In the genomic region with DNA sequence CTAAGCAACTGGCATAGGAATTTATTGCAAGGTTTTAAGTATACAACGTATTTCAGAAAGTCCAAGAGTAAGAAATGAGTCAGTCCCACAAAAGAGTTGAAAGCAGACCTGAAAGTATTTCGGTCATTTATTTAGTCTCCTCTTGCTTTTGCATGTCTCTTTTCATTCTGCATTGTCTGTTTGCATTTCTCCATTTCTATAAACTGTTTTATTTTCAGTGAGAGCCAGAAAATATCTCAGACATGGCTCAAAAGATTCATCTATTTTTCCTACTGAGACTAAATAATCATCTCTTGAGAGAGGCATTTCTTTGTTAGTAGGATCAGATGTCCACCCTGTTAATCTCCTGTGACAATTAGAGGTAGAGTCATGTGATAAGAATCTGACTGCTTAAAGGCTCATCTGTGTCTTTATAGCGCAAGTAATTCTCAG, we compare ENCODE assay signal across 12 cellular contexts.
DNase-seq lines count a peak whose midpoint lies in the region; ATAC-seq, FAIRE-seq and TF ChIP-seq lines count a peak whose summit lies in the region.
"Had no signal": no experiment of that assay in that cellular context is flagged by ENCODE, and none has a peak within 500 bp of the region (broad histone marks: within the 10 kb centered on the region; RNA-seq: fewer than 3 reads in every experiment).

No MANE protein-coding gene starts in this region.

- H2AFZ ChIP-seq in PC-3 (ENCODE audit: low read length), result 0 out of 2 replicates have a peak overlapping the region, but pooled peaks have one; percentile 15

- H3F3A ChIP-seq in PC-3 (ENCODE audit: low read length, unreplicated experiment), result no peaks in the 10 kb centered on the region

- no peak overlapping the region for H3K9ac ChIP-seq in PC-3 (ENCODE audit: low read length)

- H3K4me1 Mint-ChIP-seq in activated T-cell treated with anti-CD3 and anti-CD28 coated beads, Interleukin-2, amount 50 U/mL, for 24 hours (ENCODE audit: low read depth), result no peaks in the 10 kb centered on the region

- TF ChIP-seq POLR2A in GM12892 (IDR thresholded peaks at IDR 0.05; ENCODE audit: low read depth, low read length), result no peak

- H3K27me3 Mint-ChIP-seq in activated T-cell treated with anti-CD3 and anti-CD28 coated beads, Interleukin-2, amount 50 U/mL, for 24 hours, result no peaks in the 10 kb centered on the region

- POLR2A ChIA-PET in PC-3 (lab: Charles Lee; ENCODE audit: unreplicated experiment), result no interaction called here

- no peaks in the 10 kb centered on the region for H3K36me3 ChIP-seq in PC-3 (ENCODE audit: low read depth, low read length)

- peaks cover 22% of the 10 kb centered on the region for H3K4me1 ChIP-seq in PC-3 (ENCODE audit: insufficient read depth, low read length)

- intact Hi-C loops in PC-3 (cut with micrococcal nuclease), result loop anchor here (2.0 kb wide), 1 partner anchor 57 kb away; no protein-coding TSS in a partner anchor

- TF ChIP-seq CTCF in PC-3 (conservative IDR thresholded peaks at IDR 0.05; ENCODE audit: low read depth, low read length), result no peak

- peak overlapping the region; percentile 42 for H3K27ac ChIP-seq in PC-3 (ENCODE audit: low read length)
- H3K27ac ChIP-seq: SK-N-MC had no signal

- H3K36me3 Mint-ChIP-seq in activated T-cell treated with anti-CD3 and anti-CD28 coated beads, Interleukin-2, amount 50 U/mL, for 24 hours (ENCODE audit: low read depth), result no peaks in the 10 kb centered on the region

- DNase-seq in AG08396 (ENCODE audit: low spot score) (peak; percentile 15), PC-3 (peak; percentile 36), GM12892 (ENCODE audit: insufficient read length) (no peak), SIG-M5 treated with dmso at 0.1 percent for 504 hours (lab: John Stamatoyannopoulos, UW; ENCODE audit: unreplicated experiment) (no peak)
- no peak for DNase-seq in activated T-cell treated with anti-CD3 and anti-CD28 coated beads, Interleukin-2, amount 50 U/mL, for 24 hours
- DNase-seq in activated naive CD4-positive, alpha-beta T cell treated with anti-CD3 and anti-CD28 coated beads, Interleukin-2, amount 50 U/mL, for 16 hours, result no peak
- DNase-seq: activated gamma-delta T cell, NCI-H1105 treated with DMSO at 0.1 percent for 48 hours, nephron progenitor cell had no signal

- CTCF ChIA-PET in PC-3 (lab: Charles Lee), result no interaction called here

- H3K9me2 ChIP-seq in PC-3 (replicated peaks; ENCODE audit: low read length), result no peaks in the 10 kb centered on the region

- no peaks in the 10 kb centered on the region for H3K9me3 ChIP-seq in PC-3 (ENCODE audit: low read length)

- H4K20me1 ChIP-seq in PC-3 (ENCODE audit: low read length), result no peaks in the 10 kb centered on the region

- peak overlapping the region; percentile 56 for H3K4me2 ChIP-seq in PC-3 (ENCODE audit: low read length)

- FAIRE-seq in GM12892 (lab: Jason Lieb, UNC), result no peak

- no peaks in the 10 kb centered on the region for H3K9me3 Mint-ChIP-seq in activated T-cell treated with anti-CD3 and anti-CD28 coated beads, Interleukin-2, amount 50 U/mL, for 24 hours
- H3K9me3 Mint-ChIP-seq: nephron progenitor cell had no signal

- H3K4me3 ChIP-seq in PC-3 (ENCODE audit: low read length), result no peak overlapping the region
- H3K4me3 ChIP-seq: SK-N-MC had no signal

- no peaks in the 10 kb centered on the region for H3K79me2 ChIP-seq in PC-3 (ENCODE audit: low read length)

- no TSS peak for BruUV-seq in PC-3 (replicated peaks; lab: Mats Ljungman, UMichigan)

- ATAC-seq in GM19452 (IDR thresholded peaks at IDR 0.05; ENCODE audit: unreplicated experiment) (peak; percentile 80), HG02973 (IDR thresholded peaks at IDR 0.05; ENCODE audit: unreplicated experiment) (peak; percentile 85), PC-3 (peak; percentile 74)

- H3K27me3 ChIP-seq in PC-3 (ENCODE audit: low read length), result no peaks in the 10 kb centered on the region

- H3K27ac Mint-ChIP-seq in activated T-cell treated with anti-CD3 and anti-CD28 coated beads, Interleukin-2, amount 50 U/mL, for 24 hours, result no peak overlapping the region
- H3K27ac Mint-ChIP-seq: nephron progenitor cell had no signal

- H3K4me3 Mint-ChIP-seq in activated T-cell treated with anti-CD3 and anti-CD28 coated beads, Interleukin-2, amount 50 U/mL, for 24 hours, result no peak overlapping the region
- H3K4me3 Mint-ChIP-seq: nephron progenitor cell had no signal

Comparison
In these comparisons a context has a peak if more than half of its experiments do, and no peak if none do; other contexts are left out.
1. DNase-seq: peak in AG08396 (single experiment) and PC-3 (single experiment); none in activated T-cell treated with anti-CD3 and anti-CD28 coated beads, Interleukin-2, amount 50 U/mL, for 24 hours (single experiment), GM12892 (single experiment), activated naive CD4-positive, alpha-beta T cell treated with anti-CD3 and anti-CD28 coated beads, Interleukin-2, amount 50 U/mL, for 16 hours (single experiment) and SIG-M5 treated with dmso at 0.1 percent for 504 hours (single experiment).
2. Peak in every context shown above with its lines, with median percentiles within 50 percentile points of each other: ATAC-seq.